Comparison of ENCODE assay signal across 1 cellular context in genomic region chr4:52019941-52020657, GRCh38.
A peak's percentile ranks its signal among the peaks of the same experiment; 100 is the strongest.
TF ChIP-seq lines count a peak whose summit lies in the region.

LRRC66 (minus strand) TSS chr4:52020363; CDS start chr4:52017613, 2,750 bp downstream.

TF ChIP-seq in HepG2, 621 proteins besides CTCF, POLR2A, EP300 and RAD21 (continued from another document and continues in another):
- TF ChIP-seq TRAFD1 (CRISPR knock-in tag; IDR thresholded peaks at IDR 0.05; ENCODE audit: borderline replicate concordance), result no peak
- TF ChIP-seq ZFP41 (CRISPR knock-in tag; IDR thresholded peaks at IDR 0.05; ENCODE audit: borderline replicate concordance), result no peak
- no peak for TF ChIP-seq PBX3 (CRISPR knock-in tag; IDR thresholded peaks at IDR 0.05; ENCODE audit: borderline replicate concordance)
- TF ChIP-seq BHLHE40 (IDR thresholded peaks at IDR 0.05; ENCODE audit: low read length), result no peak
- no peak for TF ChIP-seq KDM6A (CRISPR knock-in tag; IDR thresholded peaks at IDR 0.05; ENCODE audit: low read depth)
- no peak for TF ChIP-seq NCOA1 (CRISPR knock-in tag; IDR thresholded peaks at IDR 0.05)
- TF ChIP-seq ZNF629 (CRISPR knock-in tag; conservative IDR thresholded peaks at IDR 0.05), result no peak
- TF ChIP-seq ZBTB34 (CRISPR knock-in tag; IDR thresholded peaks at IDR 0.05), result no peak
- TF ChIP-seq ZFP36 (IDR thresholded peaks at IDR 0.05; ENCODE audit: borderline replicate concordance, low read depth, low read length, partially characterized antibody), result no peak
- TF ChIP-seq ETV6 (CRISPR knock-in tag; conservative IDR thresholded peaks at IDR 0.05), result no peak
- 0 out of 2 replicates have a peak, but pooled peaks have one; percentile 17 for TF ChIP-seq RARA (CRISPR knock-in tag; IDR thresholded peaks at IDR 0.05)
- 0 out of 2 replicates have a peak, but pooled peaks have one; percentile 33 for TF ChIP-seq SALL1 (CRISPR knock-in tag; IDR thresholded peaks at IDR 0.05)
- no peak for TF ChIP-seq ZNF3 (CRISPR knock-in tag; IDR thresholded peaks at IDR 0.05)
- no peak for TF ChIP-seq ZNF382 (CRISPR knock-in tag; IDR thresholded peaks at IDR 0.05; ENCODE audit: borderline replicate concordance)
- no peak for TF ChIP-seq NR0B2 (CRISPR knock-in tag; IDR thresholded peaks at IDR 0.05)
- TF ChIP-seq SMARCC2 (IDR thresholded peaks at IDR 0.05), result no peak
- TF ChIP-seq PAXIP1 (CRISPR knock-in tag; conservative IDR thresholded peaks at IDR 0.05), result 0 out of 2 replicates have a peak, but pooled peaks have one; percentile 15
- peak; percentile 58 for TF ChIP-seq TEAD3 (CRISPR knock-in tag; optimal IDR thresholded peaks at IDR 0.05; ENCODE audit: borderline replicate concordance)
- TF ChIP-seq NRL (CRISPR knock-in tag; IDR thresholded peaks at IDR 0.05; ENCODE audit: borderline replicate concordance), result no peak
- TF ChIP-seq ZFY (CRISPR knock-in tag; IDR thresholded peaks at IDR 0.05), result no peak
- TF ChIP-seq GABPA (IDR thresholded peaks at IDR 0.05; ENCODE audit: low read depth, low read length), result no peak
- TF ChIP-seq GABPA (CRISPR knock-in tag; IDR thresholded peaks at IDR 0.05; ENCODE audit: low read depth), result no peak
- TF ChIP-seq ZNF329 (CRISPR knock-in tag; IDR thresholded peaks at IDR 0.05; ENCODE audit: low read depth), result no peak
- TF ChIP-seq FLYWCH1 (CRISPR knock-in tag; IDR thresholded peaks at IDR 0.05), result no peak
- no peak for TF ChIP-seq SMAD3 (CRISPR knock-in tag; IDR thresholded peaks at IDR 0.05)
- no peak for TF ChIP-seq ZBTB21 (CRISPR knock-in tag; IDR thresholded peaks at IDR 0.05)
- TF ChIP-seq KLF12 (CRISPR knock-in tag; IDR thresholded peaks at IDR 0.05; ENCODE audit: borderline replicate concordance), result no peak
- no peak for TF ChIP-seq ZFP36L1 (CRISPR knock-in tag; IDR thresholded peaks at IDR 0.05)
- no peak for TF ChIP-seq ZNF556 (CRISPR knock-in tag; IDR thresholded peaks at IDR 0.05; ENCODE audit: borderline replicate concordance)
- TF ChIP-seq ZNF780A (CRISPR knock-in tag; IDR thresholded peaks at IDR 0.05), result no peak
- no peak for TF ChIP-seq ZBTB10 (CRISPR knock-in tag; IDR thresholded peaks at IDR 0.05; ENCODE audit: borderline replicate concordance)
- no peak for TF ChIP-seq NFE2L2 (IDR thresholded peaks at IDR 0.05; ENCODE audit: low read length)
- peak; percentile 80; the same call in 1 of the 2 replicates for TF ChIP-seq ZNF644 (CRISPR knock-in tag; IDR thresholded peaks at IDR 0.05; ENCODE audit: low read depth)
- TF ChIP-seq MIER2 (CRISPR knock-in tag; IDR thresholded peaks at IDR 0.05), result no peak
- no peak for TF ChIP-seq ZNF558 (CRISPR knock-in tag; IDR thresholded peaks at IDR 0.05; ENCODE audit: borderline replicate concordance)
- TF ChIP-seq NFKBIZ (CRISPR knock-in tag; IDR thresholded peaks at IDR 0.05), result no peak
- no peak for TF ChIP-seq LCORL (IDR thresholded peaks at IDR 0.05)
- 0 out of 2 replicates have a peak, but pooled peaks have one; percentile 44 for TF ChIP-seq LCORL (CRISPR knock-in tag; IDR thresholded peaks at IDR 0.05)
- no peak for TF ChIP-seq MIXL1 (CRISPR knock-in tag; IDR thresholded peaks at IDR 0.05)
- TF ChIP-seq SRF (IDR thresholded peaks at IDR 0.05; ENCODE audit: low read depth, low read length), result no peak
- TF ChIP-seq PHF5A (CRISPR knock-in tag; IDR thresholded peaks at IDR 0.05; ENCODE audit: low read depth, unreplicated experiment), result no peak
- TF ChIP-seq MEIS1 (CRISPR knock-in tag; IDR thresholded peaks at IDR 0.05; ENCODE audit: borderline replicate concordance), result no peak
- no peak for TF ChIP-seq SNAPC4 (CRISPR knock-in tag; IDR thresholded peaks at IDR 0.05)
- no peak for TF ChIP-seq ZSCAN22 (CRISPR knock-in tag; IDR thresholded peaks at IDR 0.05)
- no peak for TF ChIP-seq NFIB (CRISPR knock-in tag; IDR thresholded peaks at IDR 0.05; ENCODE audit: borderline replicate concordance)
- TF ChIP-seq ATM (IDR thresholded peaks at IDR 0.05; ENCODE audit: borderline replicate concordance), result no peak
- no peak for TF ChIP-seq SATB2 (CRISPR knock-in tag; IDR thresholded peaks at IDR 0.05)
- TF ChIP-seq HNF4A (CRISPR knock-in tag; IDR thresholded peaks at IDR 0.05), result peak; percentile 31; the same call in 1 of the 2 replicates
- no peak for TF ChIP-seq GPN1 (CRISPR knock-in tag; IDR thresholded peaks at IDR 0.05; ENCODE audit: borderline replicate concordance)
